ENCODE assay signal across 8 cellular contexts in genomic region chr17:42779942-42780815, GRCh38. TPM values are rescaled to one million over a fixed set of nuclear protein-coding genes. Genes with fewer than 3 reads are reported as not detected.
DNase-seq lines count a peak whose midpoint lies in the region; TF ChIP-seq lines count a peak whose summit lies in the region.

Gene WNK4, plus strand, starts transcription at chr17:42780610. Its CDS starts 89 bp downstream, at chr17:42780699.

- H3K4me3 ChIP-seq in astrocyte of the spinal cord (ENCODE audit: low read depth, low read length): peak within 1 kb of the TSS; percentile 70
- peak within 1 kb of the TSS; percentile 24 for H3K4me3 ChIP-seq in thymus (ENCODE audit: low read length)

- no peaks in the 10 kb centered on the region for H3K9me3 ChIP-seq in thymus (ENCODE audit: control insufficient read depth)

- no peaks in the 10 kb centered on the region for H3K4me1 ChIP-seq in thymus (ENCODE audit: control insufficient read depth, insufficient read depth, low read length)

- no peak for TF ChIP-seq CTCF in astrocyte of the spinal cord (IDR thresholded peaks at IDR 0.05; ENCODE audit: low read depth, low read length)

- H3K27me3 ChIP-seq in thymus (ENCODE audit: control insufficient read depth, insufficient read depth): peaks cover 48% of the 10 kb centered on the region

- no peak within 1 kb of the TSS for H3K27ac ChIP-seq in thymus (ENCODE audit: low read depth)

- in situ Hi-C loops in astrocyte of the spinal cord (cut with HindIII; ENCODE audit: low sequenced_read_pairs): no loop called here

- WGBS in thymus: 25% methylated on average over 59 of the region's 59 CpGs

- H3K36me3 ChIP-seq in thymus (ENCODE audit: control insufficient read depth, insufficient read depth): peaks cover 25% of the 10 kb centered on the region

- DNase-seq in NCI-H82 (lab: John Stamatoyannopoulos, UW) (peak; percentile 69), NCI-H82 treated with DMSO at 0.1 percent for 48 hours (lab: John Stamatoyannopoulos, UW; ENCODE audit: unreplicated experiment) (no peak), astrocyte of the spinal cord (ENCODE audit: low read depth, low spot score) (peak; percentile 43), iris pigment epithelial cell (ENCODE audit: low read depth) (peak; percentile 47), NCI-H1417 (lab: John Stamatoyannopoulos, UW) (no peak), SHP77 (lab: John Stamatoyannopoulos, UW) (no peak)
- no peak for DNase-seq in central memory CD4-positive, alpha-beta T cell

RNA-seq across cellular contexts. Expression of gene WNK4, which starts in this region (rescaled TPM):
- 0.11 TPM for polyA plus RNA-seq in thymus

Comparison
In these comparisons a context has a peak if more than half of its experiments do, and no peak if none do; other contexts are left out.
1. DNase-seq: peak in NCI-H82 (single experiment), astrocyte of the spinal cord (single experiment) and iris pigment epithelial cell (single experiment); none in NCI-H82 treated with DMSO at 0.1 percent for 48 hours (single experiment), NCI-H1417 (0 of 3), SHP77 (0 of 2) and central memory CD4-positive, alpha-beta T cell (single experiment).